Comparison of ENCODE assay signal across 8 cellular contexts in genomic region chr1:7703321-7704213, GRCh38.
DNase-seq lines count a peak whose midpoint lies in the region; ATAC-seq, FAIRE-seq and TF ChIP-seq lines count a peak whose summit lies in the region.

No MANE protein-coding gene starts in this region.

- no peak for TF ChIP-seq CTCF in RWPE2 (IDR thresholded peaks at IDR 0.05; ENCODE audit: poor library complexity, severe bottlenecking)
- TF ChIP-seq CTCF in H1 (IDR thresholded peaks at IDR 0.05; ENCODE audit: control extremely low read depth in 1 of 3, insufficient read depth in 1 of 3, low read depth in 1 of 3, low read length in 3 of 3), result no peak
- no peak for TF ChIP-seq CTCF in progenitor cell of endocrine pancreas (IDR thresholded peaks at IDR 0.05; ENCODE audit: unreplicated experiment)

- no peak overlapping the region for H3K18ac ChIP-seq in H1 (ENCODE audit: extremely low read depth, low read length)

- H3K27me3 ChIP-seq in RWPE2 (ENCODE audit: insufficient read depth, poor library complexity, severe bottlenecking), result peaks cover 17% of the 10 kb centered on the region
- peaks cover 0 to 21% (median 15%) of the 10 kb centered on the region in 4 experiments; a peak in 5 of 7 replicates for H3K27me3 ChIP-seq in H1 (replicated peaks in 1 of 4; ENCODE audit: control insufficient read depth in 3 of 4, extremely low read depth in 1 of 4, insufficient read depth in 3 of 4, low read length in 3 of 4)

- no peak overlapping the region for H4K5ac ChIP-seq in H1 (ENCODE audit: insufficient read length, low read depth, low read length)

- H3K27me3 Mint-ChIP-seq in progenitor cell of endocrine pancreas, result peaks cover 36% of the 10 kb centered on the region

- H3K9ac ChIP-seq in H1 (replicated peaks in 1 of 4; ENCODE audit: extremely low read depth in 1 of 4, low read depth in 3 of 4, low read length in 3 of 4), result peak overlapping the region in 1 of 4 experiments; percentile 74; a peak in 1 of 7 replicates

- no peak overlapping the region for H2BK120ac ChIP-seq in H1 (replicated peaks; ENCODE audit: low read depth, low read length)

- no peaks in the 10 kb centered on the region for H3K79me1 ChIP-seq in H1 (ENCODE audit: low read depth, low read length)

- no peak overlapping the region for H3K4ac ChIP-seq in H1 (replicated peaks; ENCODE audit: insufficient read length, low read depth, low read length)

- H2BK5ac ChIP-seq in H1 (ENCODE audit: low read depth, low read length), result no peak overlapping the region

- no peak overlapping the region for H2BK12ac ChIP-seq in H1 (ENCODE audit: low read depth, low read length)

- peak in 1 of 2 experiments; percentile 47; a peak in 1 of 3 replicates for TF ChIP-seq POLR2A in H1 (IDR thresholded peaks at IDR 0.05; ENCODE audit: control extremely low read depth in 1 of 2, low read depth in 2 of 2, low read length in 2 of 2)

- H3K36me3 Mint-ChIP-seq in progenitor cell of endocrine pancreas (ENCODE audit: insufficient read depth), result peaks cover 4% of the 10 kb centered on the region

- no peak overlapping the region for H2BK20ac ChIP-seq in H1 (ENCODE audit: low read length)

- H3K4me3 Mint-ChIP-seq in progenitor cell of endocrine pancreas (ENCODE audit: low read depth), result peak overlapping the region; percentile 70

- no peak for TF ChIP-seq EP300 in H1 (IDR thresholded peaks at IDR 0.05; ENCODE audit: borderline replicate concordance in 1 of 2, low read depth in 2 of 2, low read length in 2 of 2)

- TF ChIP-seq RAD21 in H1 (IDR thresholded peaks at IDR 0.05 in 1 of 2, conservative IDR thresholded peaks at IDR 0.05 in 1 of 2; ENCODE audit: low read depth in 2 of 2, low read length in 2 of 2), result no peak

- WGBS in H1 (ENCODE audit: extremely low coverage in 1 of 2, insufficient coverage in 1 of 2, insufficient read length in 1 of 2, insufficient replicate concordance in 2 of 2, low coverage in 1 of 2, low lambda C conversion rate in 2 of 2, missing lambda C conversion rate in 1 of 2), 2 experiments, result 12% methylated on average over 34 of the region's 60 CpGs; no CpG with 5 or more reads in 1 of the 2 experiments

- H3K9me3 Mint-ChIP-seq in progenitor cell of endocrine pancreas (ENCODE audit: low read depth), result peaks cover 4% of the 10 kb centered on the region

- H3K9me3 ChIP-seq in RWPE2 (ENCODE audit: severe bottlenecking) (no peaks in the 10 kb centered on the region), H1 (ENCODE audit: insufficient read depth in 2 of 2, low read depth in 1 of 2, low read length in 1 of 2) (no peaks in the 10 kb centered on the region)

- no peak overlapping the region for H3K14ac ChIP-seq in H1 (ENCODE audit: insufficient read length)

- no peaks in the 10 kb centered on the region for H3K36me3 ChIP-seq in RWPE2 (ENCODE audit: low read depth)
- H3K36me3 ChIP-seq in H1 (ENCODE audit: control insufficient read depth in 2 of 4, insufficient read depth in 4 of 4, low read length in 3 of 4), result no peaks in the 10 kb centered on the region

- H4K91ac ChIP-seq in H1 (replicated peaks; ENCODE audit: insufficient read length, low read length), result no peak overlapping the region

- no peak overlapping the region for H2AK5ac ChIP-seq in H1 (ENCODE audit: low read depth, low read length)

- H2BK15ac ChIP-seq in H1 (ENCODE audit: low read length), result no peak overlapping the region

- no peak overlapping the region for H3K23ac ChIP-seq in H1 (ENCODE audit: insufficient read length)

- no peak overlapping the region for H3K27ac ChIP-seq in RWPE2 (ENCODE audit: poor library complexity, severe bottlenecking)
- H3K27ac ChIP-seq in H1 (ENCODE audit: low read depth, low read length), result no peak overlapping the region

- peaks cover 0 to 3% of the 10 kb centered on the region in 2 experiments for H4K20me1 ChIP-seq in H1 (replicated peaks in 1 of 2; ENCODE audit: control insufficient read depth in 1 of 2, insufficient read depth in 2 of 2, low read length in 2 of 2)

- no peak for FAIRE-seq in H1 (lab: Jason Lieb, UNC)

- CTCF ChIA-PET in HEK293T (lab: Yijun Ruan, JAX) (no interaction called here), H1 (lab: Charles Lee; ENCODE audit: partially characterized antibody) (interaction anchor here (0.7 to 2.5 kb wide), 9 partner anchors 12 to 116 kb away, joined by 3 to 14 read pairs (median 5); no protein-coding TSS in a partner anchor)

- H3K4me3 ChIP-seq in RWPE2 (ENCODE audit: severe bottlenecking), result peak overlapping the region; percentile 58
- H3K4me3 ChIP-seq in H1 (ENCODE audit: extremely low read depth in 1 of 4, insufficient read depth in 2 of 4, low read depth in 3 of 4, low read length in 4 of 4), result peak overlapping the region; percentile 21 to 62 (median 41); a peak in 6 of 8 replicates

- H3K56ac ChIP-seq in H1 (replicated peaks; ENCODE audit: insufficient read length, low read depth, low read length), result no peak overlapping the region

- H3K27ac Mint-ChIP-seq in progenitor cell of endocrine pancreas, result peak overlapping the region; percentile 62

- H3K4me1 ChIP-seq in RWPE2 (ENCODE audit: insufficient read depth, poor library complexity, severe bottlenecking) (no peaks in the 10 kb centered on the region), H1 (replicated peaks in 1 of 4; ENCODE audit: control insufficient read depth in 3 of 4, insufficient read depth in 4 of 4, low read length in 3 of 4) (peaks cover 2 to 16% (median 10%) of the 10 kb centered on the region in 4 experiments; a peak in 6 of 7 replicates)

- POLR2A ChIA-PET in HEK293T (lab: Yijun Ruan, JAX), result interaction anchor here (1.0 to 1.9 kb wide), 13 partner anchors 8 to 48 kb away, joined by 3 to 13 read pairs (median 6); no protein-coding TSS in a partner anchor
- POLR2A ChIA-PET in H1 (lab: Charles Lee; ENCODE audit: partially characterized antibody), result interaction anchor here (1.0 to 2.9 kb wide), 8 partner anchors 17 to 201 kb away, joined by 3 to 20 read pairs (median 4); no protein-coding TSS in a partner anchor

- no peak overlapping the region for H4K8ac ChIP-seq in H1 (ENCODE audit: extremely low read depth, insufficient read depth, low read length)

- peaks cover 7% of the 10 kb centered on the region for H3K4me1 Mint-ChIP-seq in progenitor cell of endocrine pancreas (ENCODE audit: low read depth)

- H3K79me2 ChIP-seq in H1 (ENCODE audit: control insufficient read depth in 1 of 2, insufficient read depth in 2 of 2, low read length in 2 of 2), result no peaks in the 10 kb centered on the region

- peaks cover 3% of the 10 kb centered on the region; the same call in 1 of the 2 replicates for H3K23me2 ChIP-seq in H1 (ENCODE audit: low read depth, low read length)

- ATAC-seq in RWPE2 (ENCODE audit: low read depth) (no peak), HG03039 (IDR thresholded peaks at IDR 0.05; ENCODE audit: unreplicated experiment) (no peak), HG03045 (IDR thresholded peaks at IDR 0.05; ENCODE audit: unreplicated experiment) (no peak)

- DNase-seq in HEK293T (ENCODE audit: extremely low spot score), result peak; percentile 51
- no peak for DNase-seq in RWPE2 (ENCODE audit: low spot score)
- DNase-seq in H1 (ENCODE audit: low read depth in 1 of 2, low spot score in 2 of 2), result peak in 1 of 2 experiments; percentile 73
- DNase-seq in progenitor cell of endocrine pancreas (ENCODE audit: low spot score, unreplicated experiment), result peak; percentile 48
- DNase-seq in KG1 (lab: John Stamatoyannopoulos, UW), result no peak
- DNase-seq in SW480 (ENCODE audit: low spot score), result no peak

- peak overlapping the region; percentile 67 to 71 for H3K4me2 ChIP-seq in H1 (ENCODE audit: insufficient read depth in 1 of 2, low read depth in 2 of 2, low read length in 2 of 2)

- no peak overlapping the region for H2AFZ ChIP-seq in H1 (ENCODE audit: low read length)

TF ChIP-seq in HEK293T, 16 proteins besides CTCF, POLR2A, EP300 and RAD21 (continues in another document):
- TF ChIP-seq FOXK2 (IDR thresholded peaks at IDR 0.05) (no peak), HDGF (IDR thresholded peaks at IDR 0.05; ENCODE audit: borderline replicate concordance) (no peak), L3MBTL2 (conservative IDR thresholded peaks at IDR 0.05) (no peak), SUZ12 (IDR thresholded peaks at IDR 0.05) (no peak), ZNF384 (IDR thresholded peaks at IDR 0.05) (no peak), SP1 (IDR thresholded peaks at IDR 0.05) (no peak), NFRKB (IDR thresholded peaks at IDR 0.05) (no peak), ELF4 (IDR thresholded peaks at IDR 0.05) (no peak), FOXA1 (IDR thresholded peaks at IDR 0.05) (no peak), FOXM1 (IDR thresholded peaks at IDR 0.05; ENCODE audit: borderline replicate concordance) (no peak), BHLHE40 (IDR thresholded peaks at IDR 0.05; ENCODE audit: borderline replicate concordance) (no peak), ARNT (IDR thresholded peaks at IDR 0.05) (no peak)

TF ChIP-seq in H1, 55 proteins besides CTCF, POLR2A, EP300 and RAD21:
- no peak for TF ChIP-seq TBP (IDR thresholded peaks at IDR 0.05; ENCODE audit: low read depth, low read length)
- TF ChIP-seq E2F6 (IDR thresholded peaks at IDR 0.05), result 0 out of 2 replicates have a peak, but pooled peaks have one; percentile 8
- no peak for TF ChIP-seq SP2 (IDR thresholded peaks at IDR 0.05; ENCODE audit: low read length)
- no peak for TF ChIP-seq NANOG (IDR thresholded peaks at IDR 0.05; ENCODE audit: insufficient read depth, low read depth, low read length, poor library complexity, severe bottlenecking)
- TF ChIP-seq TAF1 (IDR thresholded peaks at IDR 0.05; ENCODE audit: low read depth, low read length), result peak; percentile 44; the same call in 1 of the 2 replicates
- TF ChIP-seq SUZ12 (IDR thresholded peaks at IDR 0.05; ENCODE audit: low read length), result 0 out of 2 replicates have a peak, but pooled peaks have one; percentile 22
- TF ChIP-seq JUN (IDR thresholded peaks at IDR 0.05; ENCODE audit: low read depth, low read length), result no peak
- no peak for TF ChIP-seq PHF8 (conservative IDR thresholded peaks at IDR 0.05; ENCODE audit: low read depth, low read length)
- no peak for TF ChIP-seq TAF7 (optimal IDR thresholded peaks at IDR 0.05; ENCODE audit: borderline replicate concordance, low read depth, low read length)
TF ChIP-seq in H1: peak in this region for 3.

Comparison
In these comparisons a context has a peak if more than half of its experiments do, and no peak if none do; other contexts are left out.
1. DNase-seq: peak in HEK293T (single experiment) and progenitor cell of endocrine pancreas (single experiment); none in RWPE2 (single experiment), KG1 (single experiment) and SW480 (single experiment).